In genomic region chr3:23518441-23518840, GRCh38 we compare ENCODE assay signal across 19 cellular contexts.
"Had no signal": no experiment of that assay in that cellular context is flagged by ENCODE, and none has a peak within 500 bp of the region (broad histone marks: within the 10 kb centered on the region; RNA-seq: fewer than 3 reads in every experiment).

No MANE protein-coding gene starts in this region.

- H3K27me3 Mint-ChIP-seq: activated CD4-positive, alpha-beta memory T cell treated with anti-CD3 and anti-CD28 coated beads, Interleukin-2, amount 10 ng/mL, durations not matched to agents 7 days and 5 days; activated naive CD8-positive, alpha-beta T cell; naive thymus-derived CD4-positive, alpha-beta T cell had no signal

- H3K36me3 Mint-ChIP-seq: activated CD8-positive, alpha-beta memory T cell treated with anti-CD3 and anti-CD28 coated beads, Interleukin-2, amount 10 ng/mL, durations not matched to agents 7 days and 5 days; stimulated activated effector memory CD8-positive, alpha-beta T cell treated with anti-CD3 and anti-CD28 coated beads, Interleukin-12 subunit alpha, Interleukin-12 subunit beta, amount 100 ng/mL, for 72 hours had no signal

- H3K4me1 ChIP-seq: parathyroid adenoma, testis had no signal

- H3K4me3 ChIP-seq: left ventricle myocardium inferior, mucosa of descending colon, smooth muscle cell, testis, upper lobe of left lung had no signal

- H3K4me3 Mint-ChIP-seq: activated CD4-positive, alpha-beta memory T cell treated with anti-CD3 and anti-CD28 coated beads, Interleukin-2, amount 10 ng/mL, durations not matched to agents 7 days and 5 days; activated CD8-positive, alpha-beta memory T cell treated with anti-CD3 and anti-CD28 coated beads, Interleukin-2, amount 10 ng/mL, durations not matched to agents 7 days and 5 days; activated naive CD8-positive, alpha-beta T cell; naive thymus-derived CD4-positive, alpha-beta T cell; stimulated activated effector memory CD8-positive, alpha-beta T cell treated with anti-CD3 and anti-CD28 coated beads, Interleukin-12 subunit alpha, Interleukin-12 subunit beta, amount 100 ng/mL, for 72 hours had no signal

- H3K9ac ChIP-seq: parathyroid adenoma had no signal

- H3K4me1 Mint-ChIP-seq: activated CD4-positive, alpha-beta memory T cell treated with anti-CD3 and anti-CD28 coated beads, Interleukin-2, amount 10 ng/mL, durations not matched to agents 7 days and 5 days; activated CD8-positive, alpha-beta memory T cell treated with anti-CD3 and anti-CD28 coated beads, Interleukin-2, amount 10 ng/mL, durations not matched to agents 7 days and 5 days; naive thymus-derived CD4-positive, alpha-beta T cell; stimulated activated effector memory CD8-positive, alpha-beta T cell treated with anti-CD3 and anti-CD28 coated beads, Interleukin-12 subunit alpha, Interleukin-12 subunit beta, amount 100 ng/mL, for 72 hours had no signal

- ATAC-seq: activated CD8-positive, alpha-beta memory T cell treated with anti-CD3 and anti-CD28 coated beads, Interleukin-2, amount 10 ng/mL, durations not matched to agents 7 days and 5 days; mucosa of descending colon; naive thymus-derived CD4-positive, alpha-beta T cell; sciatic nerve; stimulated activated effector memory CD8-positive, alpha-beta T cell treated with anti-CD3 and anti-CD28 coated beads, Interleukin-12 subunit alpha, Interleukin-12 subunit beta, amount 100 ng/mL, for 72 hours had no signal

- H3K27ac Mint-ChIP-seq: activated CD4-positive, alpha-beta memory T cell treated with anti-CD3 and anti-CD28 coated beads, Interleukin-2, amount 10 ng/mL, durations not matched to agents 7 days and 5 days; activated CD8-positive, alpha-beta memory T cell treated with anti-CD3 and anti-CD28 coated beads, Interleukin-2, amount 10 ng/mL, durations not matched to agents 7 days and 5 days; activated naive CD8-positive, alpha-beta T cell; stimulated activated effector memory CD8-positive, alpha-beta T cell treated with anti-CD3 and anti-CD28 coated beads, Interleukin-12 subunit alpha, Interleukin-12 subunit beta, amount 100 ng/mL, for 72 hours had no signal

- H3K36me3 ChIP-seq: left ventricle myocardium inferior, upper lobe of left lung had no signal

- H3K79me2 ChIP-seq: parathyroid adenoma had no signal

- H3K4me2 ChIP-seq: smooth muscle cell had no signal

- H3K9me3 ChIP-seq: left ventricle myocardium inferior, mucosa of descending colon, testis, upper lobe of left lung had no signal

- H3K27ac ChIP-seq: left ventricle myocardium inferior, parathyroid adenoma, testis, upper lobe of left lung had no signal

- H3K9me3 Mint-ChIP-seq: activated CD4-positive, alpha-beta memory T cell treated with anti-CD3 and anti-CD28 coated beads, Interleukin-2, amount 10 ng/mL, durations not matched to agents 7 days and 5 days; naive thymus-derived CD4-positive, alpha-beta T cell; stimulated activated effector memory CD8-positive, alpha-beta T cell treated with anti-CD3 and anti-CD28 coated beads, Interleukin-12 subunit alpha, Interleukin-12 subunit beta, amount 100 ng/mL, for 72 hours had no signal

- H3K27me3 ChIP-seq: testis, upper lobe of left lung had no signal

- H2AFZ ChIP-seq: parathyroid adenoma had no signal

- DNase-seq: activated CD4-positive, alpha-beta memory T cell treated with anti-CD3 and anti-CD28 coated beads, Interleukin-2, amount 10 ng/mL, durations not matched to agents 7 days and 5 days; activated CD4-positive, alpha-beta T cell treated with anti-CD3 and anti-CD28 coated beads for 48 hours; activated CD4-positive, CD25-positive, alpha-beta regulatory T cell; activated CD8-positive, alpha-beta memory T cell treated with anti-CD3 and anti-CD28 coated beads, Interleukin-2, amount 10 ng/mL, durations not matched to agents 7 days and 5 days; foreskin melanocyte; hypothalamus; kidney glomerular epithelial cell; left ventricle myocardium inferior; mammary epithelial cell; mucosa of descending colon; naive thymus-derived CD4-positive, alpha-beta T cell; stimulated activated CD4-positive, alpha-beta T cell treated with anti-CD3 and anti-CD28 coated beads, Interleukin-4, amount 100 ng/mL, for 1 hour; testis; upper lobe of left lung had no signal
